ENCODE assay signal across 1 cellular context in genomic region chr16:16149710-16150116, GRCh38.
TF ChIP-seq lines count a peak whose summit lies in the region.

No MANE protein-coding gene starts in this region.

TF ChIP-seq in HepG2, 621 proteins besides CTCF, POLR2A, EP300 and RAD21 (continued from another document and continues in another):
- peak; percentile 68; the same call in 1 of the 2 replicates for TF ChIP-seq FOXP4 (CRISPR knock-in tag; IDR thresholded peaks at IDR 0.05)
- 0 out of 2 replicates have a peak, but pooled peaks have one; percentile 21 for TF ChIP-seq ZNF556 (CRISPR knock-in tag; IDR thresholded peaks at IDR 0.05; ENCODE audit: borderline replicate concordance)
- peak; percentile 82 for TF ChIP-seq ZFX (CRISPR knock-in tag; IDR thresholded peaks at IDR 0.05; ENCODE audit: low read depth)
- TF ChIP-seq ZNF576 (CRISPR knock-in tag; IDR thresholded peaks at IDR 0.05), result no peak
- no peak for TF ChIP-seq ZNF597 (CRISPR knock-in tag; IDR thresholded peaks at IDR 0.05)
- TF ChIP-seq ZIK1 (CRISPR knock-in tag; IDR thresholded peaks at IDR 0.05; ENCODE audit: borderline replicate concordance, low read depth), result 0 out of 2 replicates have a peak, but pooled peaks have one; percentile 18
- TF ChIP-seq ZNF331 (CRISPR knock-in tag; IDR thresholded peaks at IDR 0.05), result peak; percentile 78; the same call in 1 of the 2 replicates
- no peak for TF ChIP-seq ZNF343 (CRISPR knock-in tag; IDR thresholded peaks at IDR 0.05)
- peak; percentile 74 for TF ChIP-seq SALL1 (CRISPR knock-in tag; IDR thresholded peaks at IDR 0.05)
- TF ChIP-seq ZSCAN22 (CRISPR knock-in tag; IDR thresholded peaks at IDR 0.05), result no peak
- no peak for TF ChIP-seq MIER2 (CRISPR knock-in tag; IDR thresholded peaks at IDR 0.05)
- TF ChIP-seq ZSCAN20 (CRISPR knock-in tag; IDR thresholded peaks at IDR 0.05; ENCODE audit: borderline replicate concordance), result 0 out of 2 replicates have a peak, but pooled peaks have one; percentile 51
- TF ChIP-seq ZFP36L1 (CRISPR knock-in tag; IDR thresholded peaks at IDR 0.05), result peak; percentile 68; the same call in 1 of the 2 replicates
- TF ChIP-seq ZMYM3 (CRISPR knock-in tag; IDR thresholded peaks at IDR 0.05), result peak; percentile 80; the same call in 1 of the 2 replicates
- TF ChIP-seq ZNF749 (CRISPR knock-in tag; IDR thresholded peaks at IDR 0.05; ENCODE audit: borderline replicate concordance), result 0 out of 2 replicates have a peak, but pooled peaks have one; percentile 58
- TF ChIP-seq, protein P1, sequence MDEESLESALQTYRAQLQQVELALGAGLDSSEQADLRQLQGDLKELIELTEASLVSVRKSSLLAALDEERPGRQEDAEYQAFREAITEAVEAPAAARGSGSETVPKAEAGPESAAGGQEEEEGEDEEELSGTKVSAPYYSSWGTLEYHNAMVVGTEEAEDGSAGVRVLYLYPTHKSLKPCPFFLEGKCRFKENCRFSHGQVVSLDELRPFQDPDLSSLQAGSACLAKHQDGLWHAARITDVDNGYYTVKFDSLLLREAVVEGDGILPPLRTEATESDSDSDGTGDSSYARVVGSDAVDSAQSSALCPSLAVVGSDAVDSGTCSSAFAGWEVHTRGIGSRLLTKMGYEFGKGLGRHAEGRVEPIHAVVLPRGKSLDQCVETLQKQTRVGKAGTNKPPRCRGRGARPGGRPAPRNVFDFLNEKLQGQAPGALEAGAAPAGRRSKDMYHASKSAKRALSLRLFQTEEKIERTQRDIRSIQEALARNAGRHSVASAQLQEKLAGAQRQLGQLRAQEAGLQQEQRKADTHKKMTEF (CRISPR knock-in tag; IDR thresholded peaks at IDR 0.05), result peak; percentile 70
- no peak for TF ChIP-seq SATB2 (CRISPR knock-in tag; IDR thresholded peaks at IDR 0.05)
- TF ChIP-seq, protein P2, sequence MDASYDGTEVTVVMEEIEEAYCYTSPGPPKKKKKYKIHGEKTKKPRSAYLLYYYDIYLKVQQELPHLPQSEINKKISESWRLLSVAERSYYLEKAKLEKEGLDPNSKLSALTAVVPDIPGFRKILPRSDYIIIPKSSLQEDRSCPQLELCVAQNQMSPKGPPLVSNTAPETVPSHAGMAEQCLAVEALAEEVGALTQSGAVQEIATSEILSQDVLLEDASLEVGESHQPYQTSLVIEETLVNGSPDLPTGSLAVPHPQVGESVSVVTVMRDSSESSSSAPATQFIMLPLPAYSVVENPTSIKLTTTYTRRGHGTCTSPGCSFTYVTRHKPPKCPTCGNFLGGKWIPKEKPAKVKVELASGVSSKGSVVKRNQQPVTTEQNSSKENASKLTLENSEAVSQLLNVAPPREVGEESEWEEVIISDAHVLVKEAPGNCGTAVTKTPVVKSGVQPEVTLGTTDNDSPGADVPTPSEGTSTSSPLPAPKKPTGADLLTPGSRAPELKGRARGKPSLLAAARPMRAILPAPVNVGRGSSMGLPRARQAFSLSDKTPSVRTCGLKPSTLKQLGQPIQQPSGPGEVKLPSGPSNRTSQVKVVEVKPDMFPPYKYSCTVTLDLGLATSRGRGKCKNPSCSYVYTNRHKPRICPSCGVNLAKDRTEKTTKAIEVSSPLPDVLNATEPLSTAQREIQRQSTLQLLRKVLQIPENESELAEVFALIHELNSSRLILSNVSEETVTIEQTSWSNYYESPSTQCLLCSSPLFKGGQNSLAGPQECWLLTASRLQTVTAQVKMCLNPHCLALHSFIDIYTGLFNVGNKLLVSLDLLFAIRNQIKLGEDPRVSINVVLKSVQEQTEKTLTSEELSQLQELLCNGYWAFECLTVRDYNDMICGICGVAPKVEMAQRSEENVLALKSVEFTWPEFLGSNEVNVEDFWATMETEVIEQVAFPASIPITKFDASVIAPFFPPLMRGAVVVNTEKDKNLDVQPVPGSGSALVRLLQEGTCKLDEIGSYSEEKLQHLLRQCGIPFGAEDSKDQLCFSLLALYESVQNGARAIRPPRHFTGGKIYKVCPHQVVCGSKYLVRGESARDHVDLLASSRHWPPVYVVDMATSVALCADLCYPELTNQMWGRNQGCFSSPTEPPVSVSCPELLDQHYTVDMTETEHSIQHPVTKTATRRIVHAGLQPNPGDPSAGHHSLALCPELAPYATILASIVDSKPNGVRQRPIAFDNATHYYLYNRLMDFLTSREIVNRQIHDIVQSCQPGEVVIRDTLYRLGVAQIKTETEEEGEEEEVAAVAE (CRISPR knock-in tag; IDR thresholded peaks at IDR 0.05; ENCODE audit: borderline replicate concordance), result peak; percentile 83; the same call in 1 of the 2 replicates
- TF ChIP-seq SCMH1 (CRISPR knock-in tag; IDR thresholded peaks at IDR 0.05; ENCODE audit: borderline replicate concordance), result no peak
- no peak for TF ChIP-seq ZBTB42 (CRISPR knock-in tag; IDR thresholded peaks at IDR 0.05)
- TF ChIP-seq ZNF607 (CRISPR knock-in tag; IDR thresholded peaks at IDR 0.05; ENCODE audit: borderline replicate concordance), result 0 out of 2 replicates have a peak, but pooled peaks have one; percentile 21
- no peak for TF ChIP-seq BRD4 (CRISPR knock-in tag; IDR thresholded peaks at IDR 0.05)
- peak; percentile 82; the same call in 1 of the 2 replicates for TF ChIP-seq ZNF766 (CRISPR knock-in tag; IDR thresholded peaks at IDR 0.05; ENCODE audit: borderline replicate concordance)
- TF ChIP-seq ZFP1 (CRISPR knock-in tag; IDR thresholded peaks at IDR 0.05), result peak; percentile 50; the same call in 1 of the 2 replicates
- no peak for TF ChIP-seq ZNF10 (CRISPR knock-in tag; IDR thresholded peaks at IDR 0.05; ENCODE audit: borderline replicate concordance, low read depth)
- 0 out of 2 replicates have a peak, but pooled peaks have one; percentile 74 for TF ChIP-seq NFKBIZ (CRISPR knock-in tag; IDR thresholded peaks at IDR 0.05)
- TF ChIP-seq ELF1 (CRISPR knock-in tag; IDR thresholded peaks at IDR 0.05), result peak; percentile 64
- TF ChIP-seq KDM2A (CRISPR knock-in tag; IDR thresholded peaks at IDR 0.05; ENCODE audit: borderline replicate concordance, low read depth), result peak; percentile 43; the same call in 1 of the 2 replicates
- 0 out of 2 replicates have a peak, but pooled peaks have one; percentile 14 for TF ChIP-seq SP5 (CRISPR knock-in tag; IDR thresholded peaks at IDR 0.05; ENCODE audit: borderline replicate concordance, low read depth)
- no peak for TF ChIP-seq ZBTB21 (CRISPR knock-in tag; IDR thresholded peaks at IDR 0.05)
- TF ChIP-seq, protein P3, sequence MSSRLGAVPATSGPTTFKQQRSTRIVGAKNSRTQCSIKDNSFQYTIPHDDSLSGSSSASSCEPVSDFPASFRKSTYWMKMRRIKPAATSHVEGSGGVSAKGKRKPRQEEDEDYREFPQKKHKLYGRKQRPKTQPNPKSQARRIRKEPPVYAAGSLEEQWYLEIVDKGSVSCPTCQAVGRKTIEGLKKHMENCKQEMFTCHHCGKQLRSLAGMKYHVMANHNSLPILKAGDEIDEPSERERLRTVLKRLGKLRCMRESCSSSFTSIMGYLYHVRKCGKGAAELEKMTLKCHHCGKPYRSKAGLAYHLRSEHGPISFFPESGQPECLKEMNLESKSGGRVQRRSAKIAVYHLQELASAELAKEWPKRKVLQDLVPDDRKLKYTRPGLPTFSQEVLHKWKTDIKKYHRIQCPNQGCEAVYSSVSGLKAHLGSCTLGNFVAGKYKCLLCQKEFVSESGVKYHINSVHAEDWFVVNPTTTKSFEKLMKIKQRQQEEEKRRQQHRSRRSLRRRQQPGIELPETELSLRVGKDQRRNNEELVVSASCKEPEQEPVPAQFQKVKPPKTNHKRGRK (CRISPR knock-in tag; IDR thresholded peaks at IDR 0.05), result no peak
- no peak for TF ChIP-seq CBX2 (IDR thresholded peaks at IDR 0.05; ENCODE audit: low read depth, low read length)
- no peak for TF ChIP-seq CBX2 (CRISPR knock-in tag; IDR thresholded peaks at IDR 0.05; ENCODE audit: low read depth)
- no peak; the same call in 1 of the 2 replicates for TF ChIP-seq CREM (IDR thresholded peaks at IDR 0.05)
- TF ChIP-seq CREM (CRISPR knock-in tag; IDR thresholded peaks at IDR 0.05), result no peak
- TF ChIP-seq ZNF44 (CRISPR knock-in tag; IDR thresholded peaks at IDR 0.05), result 0 out of 2 replicates have a peak, but pooled peaks have one; percentile 12
- no peak; the same call in 1 of the 2 replicates for TF ChIP-seq NFIC (IDR thresholded peaks at IDR 0.05; ENCODE audit: low read length)
- TF ChIP-seq ZNF598 (CRISPR knock-in tag; IDR thresholded peaks at IDR 0.05; ENCODE audit: borderline replicate concordance), result no peak
- TF ChIP-seq PCBP2 (optimal IDR thresholded peaks at IDR 0.05; ENCODE audit: low read depth, low read length, poor library complexity, severe bottlenecking), result no peak
- TF ChIP-seq EEA1 (CRISPR knock-in tag; IDR thresholded peaks at IDR 0.05; ENCODE audit: borderline replicate concordance), result 0 out of 2 replicates have a peak, but pooled peaks have one; percentile 56
- TF ChIP-seq CHD2 (IDR thresholded peaks at IDR 0.05; ENCODE audit: low read depth, low read length), result no peak
- TF ChIP-seq GLI4 (CRISPR knock-in tag; IDR thresholded peaks at IDR 0.05; ENCODE audit: borderline replicate concordance), result no peak
- no peak for TF ChIP-seq PRPF4 (IDR thresholded peaks at IDR 0.05; ENCODE audit: low read depth, low read length, poor library complexity, severe bottlenecking)
- TF ChIP-seq ATF7-NPFF (CRISPR knock-in tag; IDR thresholded peaks at IDR 0.05; ENCODE audit: low read depth), result 0 out of 2 replicates have a peak, but pooled peaks have one; percentile 34
- no peak for TF ChIP-seq KDM5A (IDR thresholded peaks at IDR 0.05; ENCODE audit: borderline replicate concordance, low read length)
- TF ChIP-seq ZBTB38 (CRISPR knock-in tag; IDR thresholded peaks at IDR 0.05), result peak; percentile 74
- TF ChIP-seq PLRG1 (conservative IDR thresholded peaks at IDR 0.05), result no peak
- TF ChIP-seq REL (CRISPR knock-in tag; conservative IDR thresholded peaks at IDR 0.05), result no peak
- no peak; the same call in 1 of the 2 replicates for TF ChIP-seq ZBTB34 (CRISPR knock-in tag; IDR thresholded peaks at IDR 0.05)
- TF ChIP-seq, protein P4, sequence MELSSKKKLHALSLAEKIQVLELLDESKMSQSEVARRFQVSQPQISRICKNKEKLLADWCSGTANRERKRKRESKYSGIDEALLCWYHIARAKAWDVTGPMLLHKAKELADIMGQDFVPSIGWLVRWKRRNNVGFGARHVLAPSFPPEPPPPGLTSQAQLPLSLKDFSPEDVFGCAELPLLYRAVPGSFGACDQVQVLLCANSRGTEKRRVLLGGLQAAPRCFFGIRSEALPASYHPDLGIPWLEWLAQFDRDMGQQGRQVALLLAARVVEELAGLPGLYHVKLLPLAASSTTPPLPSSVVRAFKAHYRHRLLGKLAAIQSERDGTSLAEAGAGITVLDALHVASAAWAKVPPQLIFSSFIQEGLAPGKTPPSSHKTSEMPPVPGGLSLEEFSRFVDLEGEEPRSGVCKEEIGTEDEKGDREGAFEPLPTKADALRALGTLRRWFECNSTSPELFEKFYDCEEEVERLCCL (CRISPR knock-in tag; IDR thresholded peaks at IDR 0.05; ENCODE audit: borderline replicate concordance), result no peak
- TF ChIP-seq GZF1 (CRISPR knock-in tag; IDR thresholded peaks at IDR 0.05), result no peak
- no peak for TF ChIP-seq ZNF274 (CRISPR knock-in tag; IDR thresholded peaks at IDR 0.05)
- TF ChIP-seq KDM3A (CRISPR knock-in tag; IDR thresholded peaks at IDR 0.05; ENCODE audit: low read depth), result no peak
- TF ChIP-seq FIP1L1 (IDR thresholded peaks at IDR 0.05; ENCODE audit: borderline replicate concordance, insufficient read depth, low read depth, low read length), result no peak
- TF ChIP-seq DNMT3B (CRISPR knock-in tag; conservative IDR thresholded peaks at IDR 0.05), result no peak
- no peak for TF ChIP-seq SKI (IDR thresholded peaks at IDR 0.05; ENCODE audit: partially characterized antibody)
- TF ChIP-seq SP2 (CRISPR knock-in tag; IDR thresholded peaks at IDR 0.05), result peak; percentile 77
